Comparison of ENCODE assay signal across 8 cellular contexts in genomic region chr21:46605759-46606426, GRCh38. TPM values are rescaled to one million over a fixed set of nuclear protein-coding genes. Genes with fewer than 3 reads are reported as not detected.
DNase-seq lines count a peak whose midpoint lies in the region; ATAC-seq and TF ChIP-seq lines count a peak whose summit lies in the region.

No MANE protein-coding gene starts in this region.

- DNase-seq in endodermal cell (peak; percentile 28), NCI-H2107 (lab: John Stamatoyannopoulos, UW) (no peak), NCI-H1694 treated with DMSO at 0.1 percent for 48 hours (lab: John Stamatoyannopoulos, UW) (no peak)
- peak; percentile 33 to 34 for DNase-seq in stimulated activated CD8-positive, alpha-beta memory T cell treated with anti-CD3 and anti-CD28 coated beads, Interleukin-2, amount 100 ng/mL, for 1 hour (ENCODE audit: low read depth in 2 of 2)

- no peak overlapping the region for H3K27ac ChIP-seq in endodermal cell (ENCODE audit: low read depth, low read length)

- no peak overlapping the region for H3K9ac ChIP-seq in endodermal cell (ENCODE audit: extremely low read depth, low read length, poor library complexity, severe bottlenecking)

- H3K9me3 ChIP-seq in endodermal cell (ENCODE audit: control insufficient read depth, low read length) = no peaks in the 10 kb centered on the region

- no peak overlapping the region for H3K4me3 ChIP-seq in endodermal cell (ENCODE audit: low read length)

- peak overlapping the region; percentile 67 for H3K27ac Mint-ChIP-seq in T-helper 1 cell treated with Interleukin-12 subunit alpha and Interleukin-12 subunit beta and Interleukin-4 antibody, amounts not matched to agents 30 μg/mL and 1 μg/mL, for 36 hours
- H3K27ac Mint-ChIP-seq in endodermal cell = no peak overlapping the region

- H3K27me3 ChIP-seq in endodermal cell (ENCODE audit: control insufficient read depth, insufficient read depth, low read length, poor library complexity, severe bottlenecking) = peaks cover 5% of the 10 kb centered on the region

- ATAC-seq in GM21723 (IDR thresholded peaks at IDR 0.05; ENCODE audit: unreplicated experiment) = peak; percentile 64
- ATAC-seq in HG03520 (IDR thresholded peaks at IDR 0.05; ENCODE audit: unreplicated experiment) = no peak
- no peak for ATAC-seq in HG03139 (IDR thresholded peaks at IDR 0.05; ENCODE audit: unreplicated experiment)

- 94 to 95% methylated on average over 10 to 15 of the region's 15 CpGs for WGBS in endodermal cell (ENCODE audit: insufficient coverage in 1 of 2, insufficient read length in 1 of 2), 2 experiments

- no peak overlapping the region for H3K4me3 Mint-ChIP-seq in T-helper 1 cell treated with Interleukin-12 subunit alpha and Interleukin-12 subunit beta and Interleukin-4 antibody, amounts not matched to agents 30 μg/mL and 1 μg/mL, for 36 hours
- H3K4me3 Mint-ChIP-seq in endodermal cell = no peak overlapping the region

- no peak for TF ChIP-seq CTCF in endodermal cell (conservative IDR thresholded peaks at IDR 0.05)

- no peaks in the 10 kb centered on the region for H3K27me3 Mint-ChIP-seq in T-helper 1 cell treated with Interleukin-12 subunit alpha and Interleukin-12 subunit beta and Interleukin-4 antibody, amounts not matched to agents 30 μg/mL and 1 μg/mL, for 36 hours (ENCODE audit: low read depth)
- H3K27me3 Mint-ChIP-seq in endodermal cell (ENCODE audit: insufficient read depth) = peaks cover 15% of the 10 kb centered on the region

- no peaks in the 10 kb centered on the region for H3K9me3 Mint-ChIP-seq in T-helper 1 cell treated with Interleukin-12 subunit alpha and Interleukin-12 subunit beta and Interleukin-4 antibody, amounts not matched to agents 30 μg/mL and 1 μg/mL, for 36 hours
- peaks cover 7% of the 10 kb centered on the region for H3K9me3 Mint-ChIP-seq in endodermal cell

- H3K4me1 Mint-ChIP-seq in T-helper 1 cell treated with Interleukin-12 subunit alpha and Interleukin-12 subunit beta and Interleukin-4 antibody, amounts not matched to agents 30 μg/mL and 1 μg/mL, for 36 hours (ENCODE audit: low read depth) = peaks cover 25% of the 10 kb centered on the region
- H3K4me1 Mint-ChIP-seq in endodermal cell = peaks cover 2% of the 10 kb centered on the region

- peaks cover 3% of the 10 kb centered on the region for H3K4me1 ChIP-seq in endodermal cell (ENCODE audit: control insufficient read depth, insufficient read depth, low read length)

- H3K36me3 ChIP-seq in endodermal cell (ENCODE audit: control insufficient read depth, insufficient read depth, low read length) = no peaks in the 10 kb centered on the region

- no peaks in the 10 kb centered on the region for H3K36me3 Mint-ChIP-seq in T-helper 1 cell treated with Interleukin-12 subunit alpha and Interleukin-12 subunit beta and Interleukin-4 antibody, amounts not matched to agents 30 μg/mL and 1 μg/mL, for 36 hours (ENCODE audit: low read depth)
- H3K36me3 Mint-ChIP-seq in endodermal cell (ENCODE audit: low read depth) = no peaks in the 10 kb centered on the region

RNA-seq across cellular contexts. Expression of gene S100B, which starts 1.0 kb away (rescaled TPM):
- total RNA-seq in endodermal cell = not detected
- 6.9 TPM for polyA plus RNA-seq in endodermal cell (2013, experiment 1 of 2)
- polyA plus RNA-seq in endodermal cell (2013, experiment 2 of 2) = 8.5 TPM

RNA-seq across cellular contexts. Expression of gene PRMT2, which starts 29.6 kb away (rescaled TPM):
- total RNA-seq in endodermal cell = 10 to 100 TPM; 73.6 to 87.1 TPM
- polyA plus RNA-seq in endodermal cell (2013, experiment 1 of 2) = 98.1 TPM
- 97.1 TPM for polyA plus RNA-seq in endodermal cell (2013, experiment 2 of 2)

Comparison
In these comparisons a context has a peak if more than half of its experiments do, and no peak if none do; other contexts are left out.
1. DNase-seq: peak in endodermal cell (single experiment) and stimulated activated CD8-positive, alpha-beta memory T cell treated with anti-CD3 and anti-CD28 coated beads, Interleukin-2, amount 100 ng/mL, for 1 hour (2 of 2); none in NCI-H2107 (single experiment) and NCI-H1694 treated with DMSO at 0.1 percent for 48 hours (single experiment).